ENCODE assay signal across 27 cellular contexts in the genomic region with DNA sequence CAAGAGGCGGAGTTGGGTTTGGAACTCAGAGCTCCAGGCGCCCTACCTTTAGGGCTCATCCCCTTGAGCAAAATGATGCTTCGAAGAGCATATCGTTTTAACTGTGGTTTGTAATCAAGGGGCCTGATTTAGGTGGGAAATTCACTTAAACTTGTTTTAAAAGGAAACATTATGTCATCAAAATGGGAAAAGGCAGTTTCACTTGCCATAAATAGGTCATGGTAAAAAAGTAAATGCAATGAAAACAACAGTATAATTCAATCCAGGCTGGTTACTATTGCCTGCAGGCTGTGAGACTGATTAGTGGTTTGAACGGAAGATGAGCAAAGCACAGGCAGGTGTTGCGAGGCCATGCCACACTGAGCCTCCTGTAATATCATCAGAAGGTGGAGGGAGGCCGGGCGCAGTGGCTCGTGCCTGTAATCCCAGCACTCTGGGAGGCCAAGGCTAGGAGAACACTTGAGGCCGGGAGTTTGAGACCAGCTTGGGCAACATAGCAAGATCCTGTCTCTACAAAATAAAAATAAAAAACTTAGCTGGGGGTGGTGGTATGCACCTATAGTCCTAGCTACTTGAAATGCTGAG. TPM values are rescaled to one million over a fixed set of nuclear protein-coding genes. Genes with fewer than 3 reads are reported as not detected.
DNase-seq lines count a peak whose midpoint lies in the region; ATAC-seq and TF ChIP-seq lines count a peak whose summit lies in the region.
"Had no signal": no experiment of that assay in that cellular context is flagged by ENCODE, and none has a peak within 500 bp of the region (broad histone marks: within the 10 kb centered on the region; RNA-seq: fewer than 3 reads in every experiment).

No MANE protein-coding gene starts in this region.

- H3K27me3 ChIP-seq in left ventricle myocardium inferior (ENCODE audit: low read depth) = no peaks in the 10 kb centered on the region
- no peaks in the 10 kb centered on the region for H3K27me3 ChIP-seq in body of pancreas
- H3K27me3 ChIP-seq in aorta (ENCODE audit: control insufficient read depth in 1 of 2, insufficient read depth in 2 of 2, low read length in 1 of 2) = no peaks in the 10 kb centered on the region
- H3K27me3 ChIP-seq in uterus = no peaks in the 10 kb centered on the region
- H3K27me3 ChIP-seq: esophagus squamous epithelium, hepatocyte, pancreas, upper lobe of left lung had no signal

- no peaks in the 10 kb centered on the region for H3K9me3 Mint-ChIP-seq in neural crest cell
- H3K9me3 Mint-ChIP-seq: activated naive CD8-positive, alpha-beta T cell treated with anti-CD3 and anti-CD28 coated beads, Interleukin-2, amount 50 U/mL, for 24 hours; T-helper 2 cell treated with Interferon-gamma antibody and Interleukin-4, amounts not matched to agents 5 μg/mL and 100 μg/mL, for 36 hours had no signal

- no peak for TF ChIP-seq CTCF in left ventricle myocardium inferior (IDR thresholded peaks at IDR 0.05; ENCODE audit: borderline replicate concordance)
- no peak for TF ChIP-seq CTCF in body of pancreas (IDR thresholded peaks at IDR 0.05)
- no peak for TF ChIP-seq CTCF in neural crest cell (conservative IDR thresholded peaks at IDR 0.05)
- TF ChIP-seq CTCF in uterus (IDR thresholded peaks at IDR 0.05) = no peak

- H3K36me3 Mint-ChIP-seq in neural crest cell (ENCODE audit: low read depth) = no peaks in the 10 kb centered on the region

- peak; percentile 17 for DNase-seq in Right ventricle myocardium superior
- DNase-seq in left ventricle myocardium inferior = no peak
- no peak for DNase-seq in body of pancreas
- DNase-seq in neural crest cell (ENCODE audit: low read depth, low spot score) = no peak
- DNase-seq in aorta = peak; percentile 17 to 73
- DNase-seq in NCI-H1417 treated with DMSO at 0.1 percent for 48 hours (lab: John Stamatoyannopoulos, UW) = no peak
- no peak for DNase-seq in uterus
- DNase-seq: activated CD4-positive, alpha-beta T cell treated with anti-CD3 and anti-CD28 coated beads, Interleukin-2, amount 50 U/mL, for 1 hour; activated naive CD8-positive, alpha-beta T cell treated with anti-CD3 and anti-CD28 coated beads, Interleukin-2, amount 50 U/mL, for 24 hours; esophagus squamous epithelium; H7; left colon; mesendoderm; NCI-H1048; NCI-H187; NCI-H526 treated with DMSO at 0.1 percent for 48 hours; SK-N-SH; stimulated activated CD4-positive, alpha-beta T cell treated with anti-CD3 and anti-CD28 coated beads, Interleukin-15, amount 100 ng/mL, for 24 hours; stimulated activated CD8-positive, alpha-beta memory T cell treated with anti-CD3 and anti-CD28 coated beads, Interleukin-4, amount 100 ng/mL, for 48 hours; upper lobe of left lung had no signal

- H3K27ac ChIP-seq in left ventricle myocardium inferior (replicated peaks) (no peak overlapping the region), body of pancreas (peak overlapping the region; percentile 89 to 96 (median 93)), aorta (ENCODE audit: low read depth in 1 of 2, low read length in 2 of 2) (no peak overlapping the region), uterus (no peak overlapping the region)
- H3K27ac ChIP-seq: esophagus squamous epithelium, hepatocyte, HL-60, upper lobe of left lung, VCaP had no signal

- peaks cover 16% of the 10 kb centered on the region for H3K4me1 Mint-ChIP-seq in neural crest cell

- intact Hi-C loops in Right ventricle myocardium superior (cut with DNase I) = no loop called here
- intact Hi-C loops in left ventricle myocardium inferior (cut with micrococcal nuclease) = no loop called here
- intact Hi-C loops in body of pancreas (cut with DNase I) = no loop called here
- intact Hi-C loops in aorta (cut with DNase I) = no loop called here
- intact Hi-C loops in uterus (cut with DNase I; ENCODE audit: low total_unique reads) = no loop called here

- H3K4me3 ChIP-seq in left ventricle myocardium inferior = no peak overlapping the region
- no peak overlapping the region for H3K4me3 ChIP-seq in body of pancreas
- no peak overlapping the region for H3K4me3 ChIP-seq in aorta (ENCODE audit: low read length in 2 of 2)
- H3K4me3 ChIP-seq in uterus = no peak overlapping the region
- H3K4me3 ChIP-seq: esophagus squamous epithelium, hepatocyte, upper lobe of left lung had no signal

- no peak for ATAC-seq in Right ventricle myocardium superior (ENCODE audit: poor library complexity)
- ATAC-seq in body of pancreas = no peak
- no peak for ATAC-seq in aorta (ENCODE audit: low FRiP score)
- no peak for ATAC-seq in HG02870 (IDR thresholded peaks at IDR 0.05; ENCODE audit: unreplicated experiment)
- ATAC-seq: activated naive CD8-positive, alpha-beta T cell treated with anti-CD3 and anti-CD28 coated beads, Interleukin-2, amount 50 U/mL, for 24 hours; left colon; pancreas; right cardiac atrium had no signal

- H3K9me3 ChIP-seq in left ventricle myocardium inferior (replicated peaks) (no peaks in the 10 kb centered on the region), body of pancreas (no peaks in the 10 kb centered on the region), aorta (ENCODE audit: control insufficient read depth, low read length) (no peaks in the 10 kb centered on the region), uterus (no peaks in the 10 kb centered on the region)
- H3K9me3 ChIP-seq: esophagus squamous epithelium, pancreas, SK-N-SH, upper lobe of left lung had no signal

- TF ChIP-seq POLR2A in body of pancreas (IDR thresholded peaks at IDR 0.05) = no peak
- TF ChIP-seq POLR2A in uterus (IDR thresholded peaks at IDR 0.05) = no peak

- peak overlapping the region; percentile 88 for H3K4me3 Mint-ChIP-seq in neural crest cell

- H3K27ac Mint-ChIP-seq in neural crest cell (ENCODE audit: unreplicated experiment) = no peak overlapping the region
- H3K27ac Mint-ChIP-seq: activated naive CD8-positive, alpha-beta T cell treated with anti-CD3 and anti-CD28 coated beads, Interleukin-2, amount 50 U/mL, for 24 hours; T-helper 2 cell treated with Interferon-gamma antibody and Interleukin-4, amounts not matched to agents 5 μg/mL and 100 μg/mL, for 36 hours had no signal

- H3K36me3 ChIP-seq in left ventricle myocardium inferior (peaks cover 1% of the 10 kb centered on the region), body of pancreas (replicated peaks in 1 of 2; ENCODE audit: insufficient read depth in 1 of 2, low read depth in 2 of 2) (no peaks in the 10 kb centered on the region), aorta (ENCODE audit: control insufficient read depth in 1 of 2, insufficient read depth in 2 of 2, low read length in 1 of 2) (no peaks in the 10 kb centered on the region), uterus (no peaks in the 10 kb centered on the region)
- H3K36me3 ChIP-seq: pancreas had no signal

- H3K4me1 ChIP-seq in left ventricle myocardium inferior (peaks cover 56% of the 10 kb centered on the region), body of pancreas (peaks cover 73% of the 10 kb centered on the region), aorta (ENCODE audit: control insufficient read depth in 1 of 2, insufficient read depth in 2 of 2, low read length in 2 of 2) (no peaks in the 10 kb centered on the region), uterus (no peaks in the 10 kb centered on the region)

- WGBS in body of pancreas, 2 donors = 86 to 89% methylated on average over 10 of the region's 10 CpGs
- WGBS in aorta, 2 donors = 72% methylated on average over 10 of the region's 10 CpGs

- H3K27me3 Mint-ChIP-seq in neural crest cell (ENCODE audit: low read depth) = no peaks in the 10 kb centered on the region
- H3K27me3 Mint-ChIP-seq: activated naive CD8-positive, alpha-beta T cell treated with anti-CD3 and anti-CD28 coated beads, Interleukin-2, amount 50 U/mL, for 24 hours had no signal

RNA-seq across cellular contexts. Expression of gene HDAC11, which starts 2.1 kb away (rescaled TPM):
- total RNA-seq in Right ventricle myocardium superior (40.7 TPM), left ventricle myocardium inferior (34.3 TPM), body of pancreas (10 to 100 TPM; 13.8 to 45.4 TPM), neural crest cell (12.6 and 14.0 TPM in 2 replicates), aorta (10 to 100 TPM; 16.8 to 19.9 TPM), uterus (10 to 100 TPM in 3 of 4 donors, 1 to 10 TPM in 1; 7.4 to 20.6 (median 11.7) TPM)
- polyA plus RNA-seq in aorta = 10 to 100 TPM; 18.9 to 22.2 TPM

Comparison
In these comparisons a context has a peak if more than half of its experiments do, and no peak if none do; other contexts are left out.
1. DNase-seq: peak in Right ventricle myocardium superior (single experiment) and aorta (2 of 2); none in left ventricle myocardium inferior (single experiment), body of pancreas (0 of 4), neural crest cell (single experiment), NCI-H1417 treated with DMSO at 0.1 percent for 48 hours (single experiment) and uterus (0 of 2).
2. H3K27ac ChIP-seq: peak in body of pancreas (4 of 4); none in left ventricle myocardium inferior (single experiment), aorta (0 of 2) and uterus (0 of 2).